Comparison of ENCODE assay signal across 8 cellular contexts in genomic region chr2:714005-714741, GRCh38. TPM values are rescaled to one million over a fixed set of nuclear protein-coding genes. Genes with fewer than 3 reads are reported as not detected.
DNase-seq lines count a peak whose midpoint lies in the region; ATAC-seq and TF ChIP-seq lines count a peak whose summit lies in the region.

No MANE protein-coding gene starts in this region.

- no peak overlapping the region for H3K27ac Mint-ChIP-seq in activated CD4-positive, alpha-beta memory T cell treated with anti-CD3 and anti-CD28 coated beads for 36 hours

- peak overlapping the region; percentile 47 for H3K27ac ChIP-seq in DND-41 (ENCODE audit: low read length)

- no peak overlapping the region for H2AFZ ChIP-seq in DND-41 (ENCODE audit: low read depth, low read length)

- H3K36me3 ChIP-seq in DND-41 (ENCODE audit: insufficient read depth, low read length): no peaks in the 10 kb centered on the region

- peaks cover 17% of the 10 kb centered on the region for H3K4me1 ChIP-seq in DND-41 (ENCODE audit: insufficient read depth, low read length)

- no peaks in the 10 kb centered on the region for H3K27me3 ChIP-seq in DND-41 (ENCODE audit: insufficient read depth, low read length, poor library complexity)

- H3K4me3 ChIP-seq in DND-41 (ENCODE audit: low read depth in 1 of 2, low read length in 2 of 2): no peak overlapping the region

- no peak overlapping the region for H3K4me2 ChIP-seq in DND-41 (ENCODE audit: insufficient read depth, low read length)

- CTCF ChIA-PET in activated CD4-positive, alpha-beta memory T cell treated with anti-CD3 and anti-CD28 coated beads for 36 hours (lab: Charles Lee): interaction anchor here (0.6 to 2.1 kb wide), 4 partner anchors 8 to 831 kb away, joined by 3 to 9 read pairs (median 6); no protein-coding TSS in a partner anchor

- H3K4me3 Mint-ChIP-seq in activated CD4-positive, alpha-beta memory T cell treated with anti-CD3 and anti-CD28 coated beads for 36 hours: no peak overlapping the region

- H3K79me2 ChIP-seq in DND-41 (ENCODE audit: insufficient read depth, low read length): no peaks in the 10 kb centered on the region

- H3K9me3 Mint-ChIP-seq in activated CD4-positive, alpha-beta memory T cell treated with anti-CD3 and anti-CD28 coated beads for 36 hours: no peaks in the 10 kb centered on the region

- DNase-seq in DND-41: peak; percentile 71
- peak; percentile 44 for DNase-seq in GM19240 (ENCODE audit: insufficient read length, low spot score)
- peak; percentile 75 to 83 for DNase-seq in NCI-H2081 (lab: John Stamatoyannopoulos, UW)
- peak; percentile 58 for DNase-seq in activated CD4-positive, alpha-beta memory T cell treated with anti-CD3 and anti-CD28 coated beads for 36 hours
- DNase-seq in globus pallidus (ENCODE audit: low spot score): peak; percentile 24
- peak; percentile 59 for DNase-seq in renal cortical epithelial cell (ENCODE audit: low read depth)
- no peak for DNase-seq in OCI-M2 (lab: John Stamatoyannopoulos, UW; ENCODE audit: unreplicated experiment)

- H3K9ac ChIP-seq in DND-41 (ENCODE audit: low read depth, low read length): no peak overlapping the region

- no peaks in the 10 kb centered on the region for H4K20me1 ChIP-seq in DND-41 (ENCODE audit: insufficient read depth, low read length)

- H3K9me3 ChIP-seq in DND-41 (ENCODE audit: insufficient read depth, low read length, severe bottlenecking): no peaks in the 10 kb centered on the region

- no peaks in the 10 kb centered on the region for H3K4me1 Mint-ChIP-seq in activated CD4-positive, alpha-beta memory T cell treated with anti-CD3 and anti-CD28 coated beads for 36 hours (ENCODE audit: low read depth)

- intact Hi-C loops in activated CD4-positive, alpha-beta memory T cell treated with anti-CD3 and anti-CD28 coated beads for 36 hours (cut with micrococcal nuclease): loop anchor here (1.0 to 10.0 kb wide), 4 partner anchors 141 to 1051 kb away; no protein-coding TSS in a partner anchor

- peaks cover 42% of the 10 kb centered on the region for H3K27me3 Mint-ChIP-seq in activated CD4-positive, alpha-beta memory T cell treated with anti-CD3 and anti-CD28 coated beads for 36 hours

- peak; percentile 81 for ATAC-seq in DND-41 (ENCODE audit: insufficient read depth, low read depth)
- peak; percentile 90 for ATAC-seq in HG03103 (IDR thresholded peaks at IDR 0.05; ENCODE audit: low read depth, unreplicated experiment)

- no peaks in the 10 kb centered on the region for H3K36me3 Mint-ChIP-seq in activated CD4-positive, alpha-beta memory T cell treated with anti-CD3 and anti-CD28 coated beads for 36 hours

- POLR2A ChIA-PET in activated CD4-positive, alpha-beta memory T cell treated with anti-CD3 and anti-CD28 coated beads for 36 hours (lab: Charles Lee): no interaction called here

- peak; percentile 88 for TF ChIP-seq CTCF in DND-41 (IDR thresholded peaks at IDR 0.05; ENCODE audit: borderline replicate concordance, extremely low read depth, low read length, poor library complexity, severe bottlenecking)

RNA-seq across cellular contexts. Expression of gene TMEM18, which starts 37.0 kb away (rescaled TPM):
- total RNA-seq in activated CD4-positive, alpha-beta memory T cell treated with anti-CD3 and anti-CD28 coated beads for 36 hours: 10 to 100 TPM; 20.8 to 21.8 TPM
- 22.7 and 23.6 TPM in 2 replicates for total RNA-seq in renal cortical epithelial cell
